Comparison of ENCODE assay signal across 25 cellular contexts in the genomic region with DNA sequence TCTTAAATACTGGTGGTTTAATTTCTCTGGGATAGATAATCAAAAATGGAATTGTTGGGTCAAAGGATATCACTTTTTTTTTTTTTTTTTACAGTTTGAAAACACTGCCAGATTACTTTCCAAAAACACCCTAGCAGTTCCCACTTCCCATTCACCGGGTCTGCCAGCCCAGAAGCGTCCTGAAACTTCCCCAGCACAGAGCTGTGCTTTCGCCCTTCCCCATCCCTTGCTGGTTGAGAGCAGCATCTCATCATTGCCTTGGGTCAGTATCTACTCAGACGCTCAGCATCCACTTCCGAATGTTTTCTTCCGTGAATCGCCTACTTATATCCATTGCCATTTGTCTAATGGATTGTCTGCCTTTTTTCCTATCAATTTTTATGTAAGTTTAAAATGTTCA. TPM values are rescaled to one million over a fixed set of nuclear protein-coding genes. Genes with fewer than 3 reads are reported as not detected.
DNase-seq lines count a peak whose midpoint lies in the region; ATAC-seq and TF ChIP-seq lines count a peak whose summit lies in the region.
"Had no signal": no experiment of that assay in that cellular context is flagged by ENCODE, and none has a peak within 500 bp of the region (broad histone marks: within the 10 kb centered on the region; RNA-seq: fewer than 3 reads in every experiment).

No MANE protein-coding gene starts in this region.

- H3K4me1 Mint-ChIP-seq in immature natural killer cell: peaks cover 65 to 79% of the 10 kb centered on the region in 2 donors

- no peaks in the 10 kb centered on the region for H3K9me3 Mint-ChIP-seq in immature natural killer cell
- H3K9me3 Mint-ChIP-seq: nephron progenitor cell had no signal

- peak overlapping the region in 1 of 5 donors; percentile 13 for H3K4me3 Mint-ChIP-seq in immature natural killer cell

- intact Hi-C loops in heart left ventricle (cut with DNase I): loop anchor here in 2 of 10 donors (5.0 kb wide), 2 partner anchors 45 to 150 kb away; no protein-coding TSS in a partner anchor
- intact Hi-C loops in left cardiac atrium (cut with DNase I): no loop called here
- intact Hi-C loops in stomach (cut with DNase I; ENCODE audit: low total_unique reads): no loop called here

- H3K36me3 ChIP-seq in heart left ventricle: peaks cover 0 to 31% (median 0%) of the 10 kb centered on the region in 9 donors
- H3K36me3 ChIP-seq in stomach: peaks cover 0 to 29% (median 5%) of the 10 kb centered on the region in 4 donors
- H3K36me3 ChIP-seq: transverse colon had no signal

- DNase-seq in heart left ventricle (no peak), left cardiac atrium (no peak), RWPE1 (ENCODE audit: low spot score) (no peak), immature natural killer cell (no peak), stomach (no peak), globus pallidus (ENCODE audit: low spot score) (no peak), RPMI8226 (no peak)
- DNase-seq: activated CD4-positive, alpha-beta T cell treated with anti-CD3 and anti-CD28 coated beads for 1 hour; activated effector memory CD4-positive, alpha-beta T cell treated with anti-CD3 and anti-CD28 coated beads, Interleukin-2, amount 50 U/mL, for 16 hours; amniotic stem cell; COR-L47; DND-41; hypothalamus; mesendoderm; NCI-H2081; NCI-H446; nephron progenitor cell; stimulated activated CD4-positive, alpha-beta T cell treated with anti-CD3 and anti-CD28 coated beads, Interleukin-1b, Interleukin-23, amount 100 ng/mL, for 48 hours; stimulated activated naive CD4-positive, alpha-beta T cell; T-helper 9 cell; transverse colon had no signal

- TF ChIP-seq EP300 in stomach (IDR thresholded peaks at IDR 0.05): no peak

- TF ChIP-seq CTCF in heart left ventricle (IDR thresholded peaks at IDR 0.05): no peak
- no peak for TF ChIP-seq CTCF in RWPE1 (conservative IDR thresholded peaks at IDR 0.05; ENCODE audit: low read depth)
- TF ChIP-seq CTCF in stomach (IDR thresholded peaks at IDR 0.05): no peak

- WGBS in heart left ventricle, 4 donors: 46 to 59% (median 49%) methylated on average over 7 of the region's 7 CpGs
- 57 to 78% (median 62%) methylated on average over 7 of the region's 7 CpGs for WGBS in stomach, 5 donors

- H3K9me3 ChIP-seq in heart left ventricle: no peaks in the 10 kb centered on the region
- no peaks in the 10 kb centered on the region for H3K9me3 ChIP-seq in stomach
- H3K9me3 ChIP-seq: transverse colon had no signal

- TF ChIP-seq POLR2A in heart left ventricle (IDR thresholded peaks at IDR 0.05) (no peak), stomach (IDR thresholded peaks at IDR 0.05) (no peak)

- no peaks in the 10 kb centered on the region for H3K27me3 ChIP-seq in heart left ventricle
- H3K27me3 ChIP-seq in stomach: no peaks in the 10 kb centered on the region
- H3K27me3 ChIP-seq: transverse colon had no signal

- H3K4me3 ChIP-seq in heart left ventricle (no peak overlapping the region), stomach (no peak overlapping the region)
- H3K4me3 ChIP-seq: SK-N-MC, transverse colon had no signal

- H3K4me1 ChIP-seq in heart left ventricle (peaks cover 28 to 99% (median 91%) of the 10 kb centered on the region in 12 donors), stomach (peaks cover 79 to 99% (median 91%) of the 10 kb centered on the region in 4 donors)

- peak overlapping the region in 11 of 12 donors; percentile 46 to 99 (median 75) for H3K27ac ChIP-seq in heart left ventricle
- peak overlapping the region; percentile 76; the same call in 1 of the 2 replicates for H3K27ac ChIP-seq in RWPE1
- peak overlapping the region in 3 of 5 donors; percentile 63 to 77 (median 74) for H3K27ac ChIP-seq in stomach
- H3K27ac ChIP-seq: epithelial cell of prostate, KMS-11, SK-N-MC had no signal

- H3K27ac Mint-ChIP-seq in immature natural killer cell: peak overlapping the region; percentile 39 to 81 (median 56)

- H3K27me3 Mint-ChIP-seq in immature natural killer cell (ENCODE audit: low read depth in 3 of 3): peaks cover 0 to 11% (median 3%) of the 10 kb centered on the region in 3 donors

- POLR2A ChIA-PET in RWPE1 (lab: Yijun Ruan, JAX; ENCODE audit: low non-redundant PET): no interaction called here

- H3K36me3 Mint-ChIP-seq in immature natural killer cell: peaks cover 0 to 3% (median 0%) of the 10 kb centered on the region in 3 donors

- ATAC-seq in heart left ventricle: no peak
- ATAC-seq in left cardiac atrium: no peak
- no peak for ATAC-seq in GM21423 (IDR thresholded peaks at IDR 0.05; ENCODE audit: unreplicated experiment)

- CTCF ChIA-PET in RWPE1 (lab: Yijun Ruan, JAX): interaction anchor here (0.6 to 1.6 kb wide), 2 partner anchors 18 to 169 kb away, joined by 3 to 5 read pairs; no protein-coding TSS in a partner anchor

RNA-seq across cellular contexts. Expression of gene CERK, which starts 5.5 kb away (rescaled TPM):
- total RNA-seq in heart left ventricle (100 to 1,000 TPM in 1 of 9 donors, 10 to 100 TPM in 8; 52.6 to 125 (median 72.3) TPM), left cardiac atrium (10 to 100 TPM; 47.5 to 70.0 TPM), stomach (10 to 100 TPM; 29.1 to 59.4 (median 42.4) TPM)
- polyA plus RNA-seq in heart left ventricle (100 to 1,000 TPM in 1 of 2 donors, 10 to 100 TPM in 1; 17.8 to 114 TPM), immature natural killer cell (10 to 100 TPM; 31.1 to 59.4 (median 38.9) TPM), stomach (10 to 100 TPM; 12.5 to 29.2 (median 26.0) TPM)

RNA-seq across cellular contexts. Expression of gene TBC1D22A, which starts 29.9 kb away (rescaled TPM):
- 10 to 100 TPM; 14.0 to 30.7 (median 18.6) TPM for total RNA-seq in heart left ventricle
- 10 to 100 TPM in 1 of 2 donors, 1 to 10 TPM in 1; 9.4 to 18.9 TPM for polyA plus RNA-seq in heart left ventricle
- 10 to 100 TPM; 15.8 to 17.4 TPM for total RNA-seq in left cardiac atrium
- polyA plus RNA-seq in immature natural killer cell: 10 to 100 TPM; 20.6 to 28.0 (median 24.0) TPM
- 10 to 100 TPM; 13.8 to 53.1 (median 47.4) TPM for total RNA-seq in stomach
- polyA plus RNA-seq in stomach: 10 to 100 TPM; 13.3 to 22.1 (median 15.5) TPM
